ENCODE assay signal across 1 cellular context in the genomic region with DNA sequence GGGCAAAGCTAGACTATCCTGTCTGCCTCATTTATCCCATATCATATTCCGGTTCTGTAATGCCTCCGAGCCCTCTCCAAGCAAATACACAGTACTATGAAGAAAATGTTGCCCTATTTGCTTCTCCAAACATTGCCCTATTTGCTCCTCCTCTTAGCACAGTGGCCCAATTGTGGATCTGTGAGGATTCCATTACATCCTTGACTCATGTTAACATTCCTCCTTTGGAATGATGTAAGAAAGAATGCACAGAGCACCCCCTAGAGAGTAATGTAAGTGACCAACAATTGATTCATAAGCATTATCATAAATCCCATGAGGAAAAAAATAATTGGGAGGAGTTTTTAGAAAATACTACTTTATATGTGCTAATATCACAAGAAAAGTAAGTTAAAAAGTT.
TF ChIP-seq lines count a peak whose summit lies in the region.

No MANE protein-coding gene starts in this region.

TF ChIP-seq in HepG2, 621 proteins besides CTCF, POLR2A, EP300 and RAD21 (continued from another document):
- TF ChIP-seq HNRNPH1 (optimal IDR thresholded peaks at IDR 0.05; ENCODE audit: low read depth, low read length) (no peak), NFKB2 (CRISPR knock-in tag; IDR thresholded peaks at IDR 0.05; ENCODE audit: borderline replicate concordance) (no peak)
